ENCODE assay signal across 8 cellular contexts in the genomic region with DNA sequence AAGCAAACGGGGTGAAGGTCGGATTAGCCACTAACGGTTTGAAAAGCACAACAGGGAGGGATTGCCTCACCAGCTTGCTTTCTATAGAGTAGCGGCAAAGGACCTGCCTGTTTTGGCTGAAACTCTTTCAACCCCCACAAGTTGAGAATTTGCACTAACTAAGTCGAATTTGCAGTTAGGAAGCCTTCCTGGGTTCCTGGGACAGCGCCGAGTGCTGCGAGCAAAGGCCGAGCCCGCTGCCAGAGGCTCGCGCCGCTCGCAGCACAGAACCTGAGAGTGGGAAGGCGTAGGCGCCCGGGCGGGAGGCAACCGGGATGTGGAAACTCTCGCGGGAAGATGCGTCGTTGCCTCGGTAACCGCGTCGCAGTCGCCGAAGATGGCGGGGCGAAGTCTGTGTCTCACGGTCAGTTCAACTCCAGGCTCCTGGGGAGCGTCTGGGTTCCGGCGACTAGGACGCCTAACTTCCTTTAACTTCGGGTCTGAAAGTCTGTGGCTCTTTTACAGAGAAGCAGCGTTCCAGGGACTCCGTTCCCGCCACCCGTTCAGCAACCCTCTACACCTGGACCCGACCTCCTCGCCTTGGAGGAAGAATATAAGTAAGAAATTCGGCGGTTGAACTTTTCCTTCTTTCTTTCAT. TPM values are rescaled to one million over a fixed set of nuclear protein-coding genes. Genes with fewer than 3 reads are reported as not detected.
DNase-seq lines count a peak whose midpoint lies in the region; ATAC-seq and TF ChIP-seq lines count a peak whose summit lies in the region.

Gene TEX9, plus strand, starts transcription at position 352 of the 637 bp plus-strand sequence. Its CDS starts 25 bp downstream, at position 377.

- H3K4me3 ChIP-seq in astrocyte of the spinal cord (ENCODE audit: low read depth, low read length), result peak within 1 kb of the TSS; percentile 90

- DNase-seq in NCI-H1417 treated with DMSO at 0.1 percent for 48 hours (lab: John Stamatoyannopoulos, UW), result peak; percentile 79
- DNase-seq in T-helper 2 cell, result peak in 4 of 5 experiments; percentile 2 to 85 (median 40)
- peak; percentile 86 for DNase-seq in astrocyte of the spinal cord (ENCODE audit: low read depth, low spot score)
- peak; percentile 73 for DNase-seq in iPS DF 19.7 (ENCODE audit: low read depth, low spot score)
- peak; percentile 93 for DNase-seq in sciatic nerve (ENCODE audit: low spot score)
- no peak for DNase-seq in NK-92 treated with Interleukin-12 subunit alpha and Interleukin-12 subunit beta, amount 100 ng/mL, for 24 hours (lab: John Stamatoyannopoulos, UW)

- intact Hi-C loops in sciatic nerve (cut with DNase I), result no loop called here

- peak; percentile 95 for ATAC-seq in GM18498 (IDR thresholded peaks at IDR 0.05; ENCODE audit: unreplicated experiment)
- peak; percentile 85 for ATAC-seq in HG02840 (IDR thresholded peaks at IDR 0.05; ENCODE audit: low FRiP score, unreplicated experiment)
- ATAC-seq in sciatic nerve, result peak; percentile 100

- in situ Hi-C loops in astrocyte of the spinal cord (cut with HindIII; ENCODE audit: low sequenced_read_pairs), result no loop called here

- TF ChIP-seq CTCF in astrocyte of the spinal cord (IDR thresholded peaks at IDR 0.05; ENCODE audit: low read depth, low read length), result no peak

RNA-seq across cellular contexts. Expression of gene TEX9, which starts in this region (rescaled TPM):
- 8.1 TPM for total RNA-seq in sciatic nerve
